In genomic region chr6:158869010-158869603, GRCh38 we compare ENCODE assay signal across 8 cellular contexts. TPM values are rescaled to one million over a fixed set of nuclear protein-coding genes. Genes with fewer than 3 reads are reported as not detected.
DNase-seq lines count a peak whose midpoint lies in the region; ATAC-seq, FAIRE-seq and TF ChIP-seq lines count a peak whose summit lies in the region.

No MANE protein-coding gene starts in this region.

- peak; percentile 20 for FAIRE-seq in GM12891 (lab: Jason Lieb, UNC)

- no peak for DNase-seq in GM12891 (ENCODE audit: insufficient read length, low spot score)
- no peak for DNase-seq in Panc1 (ENCODE audit: low read depth, low spot score)
- DNase-seq in natural killer cell = no peak
- DNase-seq in OCI-M2 (lab: John Stamatoyannopoulos, UW; ENCODE audit: unreplicated experiment) = no peak
- DNase-seq in iPS-NIHi7 (ENCODE audit: extremely low spot score) = no peak

- peak overlapping the region; percentile 99 for H3K27ac ChIP-seq in 22Rv1
- peak overlapping the region; percentile 88 for H3K27ac ChIP-seq in Panc1 (ENCODE audit: low read length)

- POLR2A ChIA-PET in Panc1 (lab: Charles Lee) = interaction anchor here (0.6 to 1.7 kb wide), 4 partner anchors 16 to 683 kb away, joined by 3 to 7 read pairs (median 4); no protein-coding TSS in a partner anchor

- H3K36me3 ChIP-seq in Panc1 (ENCODE audit: control insufficient read depth, insufficient read depth, low read length) (no peaks in the 10 kb centered on the region), endocrine pancreas (ENCODE audit: control insufficient read depth, insufficient read depth, low read length) (no peaks in the 10 kb centered on the region)

- H3K4me1 Mint-ChIP-seq in natural killer cell = peaks cover 34 to 39% of the 10 kb centered on the region in 2 donors

- CTCF ChIA-PET in Panc1 (lab: Charles Lee) = no interaction called here

- H3K27me3 ChIP-seq in Panc1 (ENCODE audit: control insufficient read depth, insufficient read depth, low read length) (no peaks in the 10 kb centered on the region), endocrine pancreas (ENCODE audit: control insufficient read depth, insufficient read depth, low read length) (no peaks in the 10 kb centered on the region)

- peaks cover 3 to 5% of the 10 kb centered on the region in 2 donors for H3K27me3 Mint-ChIP-seq in natural killer cell (ENCODE audit: low read depth in 2 of 2)

- TSS peak; percentile 100 for BruUV-seq in Panc1 (replicated peaks; lab: Mats Ljungman, UMichigan)

- no peaks in the 10 kb centered on the region for H3K36me3 Mint-ChIP-seq in natural killer cell

- no peaks in the 10 kb centered on the region for H3K9me3 Mint-ChIP-seq in natural killer cell

- peak overlapping the region; percentile 98 to 100 for H3K27ac Mint-ChIP-seq in natural killer cell

- TF ChIP-seq CTCF in 22Rv1 (IDR thresholded peaks at IDR 0.05) = no peak
- TF ChIP-seq CTCF in Panc1 (IDR thresholded peaks at IDR 0.05) = no peak
- no peak for TF ChIP-seq CTCF in natural killer cell (IDR thresholded peaks at IDR 0.05)

- ATAC-seq in HG03439 (IDR thresholded peaks at IDR 0.05; ENCODE audit: unreplicated experiment) = peak; percentile 32
- ATAC-seq in Panc1 = peak; percentile 78
- ATAC-seq in natural killer cell = peak; percentile 57 to 75 (median 64)

- H3K9me3 ChIP-seq in Panc1 (ENCODE audit: control insufficient read depth, insufficient read depth, low read depth, low read length) = no peaks in the 10 kb centered on the region
- H3K9me3 ChIP-seq in endocrine pancreas (ENCODE audit: control insufficient read depth, low read length) = no peaks in the 10 kb centered on the region

- H3K9ac ChIP-seq in endocrine pancreas (ENCODE audit: control insufficient read depth, insufficient read depth, low read length) = peak overlapping the region; percentile 73

- TF ChIP-seq POLR2A in GM12891 (IDR thresholded peaks at IDR 0.05; ENCODE audit: low read depth, low read length) = peak; percentile 56; the same call in 1 of the 2 replicates

- in situ Hi-C loops in Panc1 (cut with HindIII; ENCODE audit: low pct_unique_long_range_greater_than_20kb, low sequenced_read_pairs) = no loop called here

- H3K4me1 ChIP-seq in Panc1 (ENCODE audit: control insufficient read depth, insufficient read depth, low read length) (peaks cover 24% of the 10 kb centered on the region), endocrine pancreas (ENCODE audit: control insufficient read depth, insufficient read depth, low read length) (no peaks in the 10 kb centered on the region)

- intact Hi-C loops in Panc1 (cut with micrococcal nuclease; ENCODE audit: unreplicated experiment) = loop anchor here (5.0 kb wide), 1 partner anchor 52 kb away; the partner anchor contains the start of gene EZR
- intact Hi-C loops in natural killer cell (cut with micrococcal nuclease) = loop anchor here (1.0 to 5.0 kb wide), 6 partner anchors 19 to 238 kb away; partner anchors contain the start of genes SYTL3 and TAGAP

- peak overlapping the region; percentile 92 for H3K4me3 Mint-ChIP-seq in natural killer cell

- H3K4me3 ChIP-seq in Panc1 (ENCODE audit: low read depth in 2 of 2, low read length in 2 of 2) (peak overlapping the region; percentile 60 to 66), endocrine pancreas (ENCODE audit: control insufficient read depth, insufficient read depth, low read length) (peak overlapping the region; percentile 58)

TF ChIP-seq in GM12891, 5 proteins besides CTCF, POLR2A, EP300 and RAD21:
- peak; percentile 70 for TF ChIP-seq POLR2AphosphoS5 (IDR thresholded peaks at IDR 0.05; ENCODE audit: low read depth, low read length)
- TF ChIP-seq PAX5 (IDR thresholded peaks at IDR 0.05; ENCODE audit: insufficient read depth, low read length, severe bottlenecking) = no peak

RNA-seq across cellular contexts. Expression of gene EZR, which starts 49.9 kb away (rescaled TPM):
- 166 TPM for polyA plus RNA-seq in GM12891 (2012; ENCODE audit: low read depth, missing spikeins)
- 263 TPM for total RNA-seq in Panc1 (2021; ENCODE audit: unreplicated experiment)
- 215 TPM for polyA plus RNA-seq in Panc1 (2012; ENCODE audit: insufficient read length)
- total RNA-seq in natural killer cell = 100 to 1,000 TPM; 119 to 157 (median 133) TPM
